In genomic region chr11:6538456-6538855, GRCh38 we compare ENCODE assay signal across 17 cellular contexts. TPM values are rescaled to one million over a fixed set of nuclear protein-coding genes. Genes with fewer than 3 reads are reported as not detected.
DNase-seq lines count a peak whose midpoint lies in the region; ATAC-seq, FAIRE-seq and TF ChIP-seq lines count a peak whose summit lies in the region.
"Had no signal": no experiment of that assay in that cellular context is flagged by ENCODE, and none has a peak within 500 bp of the region (broad histone marks: within the 10 kb centered on the region; RNA-seq: fewer than 3 reads in every experiment).

No MANE protein-coding gene starts in this region.

- BruUV-seq in GM12878 (replicated peaks; lab: Mats Ljungman, UMichigan) = no TSS peak

- no peak for TF ChIP-seq EP300 in GM12878 (IDR thresholded peaks at IDR 0.05; ENCODE audit: borderline replicate concordance in 1 of 2, control insufficient read depth in 1 of 2, low read depth in 2 of 2, low read length in 2 of 2)

- no peak for FAIRE-seq in GM12878 (lab: Jason Lieb, UNC)
- FAIRE-seq: HTR-8/SVneo had no signal

- TF ChIP-seq POLR2A in GM12878 (IDR thresholded peaks at IDR 0.05; ENCODE audit: low read depth, low read length) = no peak

- no peak overlapping the region for H3K23ac ChIP-seq in mesendoderm (ENCODE audit: low read length)

- POLR2A ChIA-PET in GM12878 (lab: Charles Lee) = no interaction called here

- no peak overlapping the region for H4K5ac ChIP-seq in mesendoderm (ENCODE audit: low read length)

- H3K9ac ChIP-seq in DND-41 (ENCODE audit: low read depth, low read length) (no peak overlapping the region), GM12878 (ENCODE audit: control insufficient read depth, insufficient read depth, low read length) (no peak overlapping the region), mesendoderm (ENCODE audit: low read length) (no peak overlapping the region)

- no peaks in the 10 kb centered on the region for H3K79me1 ChIP-seq in mesendoderm (ENCODE audit: low read length)

- H4K20me1 ChIP-seq in DND-41 (ENCODE audit: insufficient read depth, low read length) = no peaks in the 10 kb centered on the region
- no peaks in the 10 kb centered on the region for H4K20me1 ChIP-seq in GM12878 (ENCODE audit: control insufficient read depth, insufficient read depth)

- no peak for DNase-seq in DND-41
- DNase-seq in H7 = peak; percentile 52
- DNase-seq in GM12878 (ENCODE audit: low read depth, low spot score) = no peak
- DNase-seq in mesendoderm = peak; percentile 22
- no peak for DNase-seq in activated naive CD4-positive, alpha-beta T cell treated with anti-CD3 and anti-CD28 coated beads, Interleukin-2, amount 50 U/mL, for 72 hours (ENCODE audit: low spot score in 2 of 2)
- DNase-seq in NCI-H510A treated with DMSO at 0.1 percent for 48 hours (lab: John Stamatoyannopoulos, UW) = no peak
- no peak for DNase-seq in KG1 (lab: John Stamatoyannopoulos, UW)
- DNase-seq: CD4-positive, alpha-beta T cell; DMS53; KBM-7; NCI-H1436; NCI-H2029; NCI-H2171; SIG-M5 had no signal

- H3K27ac Mint-ChIP-seq in activated naive CD4-positive, alpha-beta T cell treated with anti-CD3 and anti-CD28 coated beads, Interleukin-2, amount 50 U/mL, for 72 hours = no peak overlapping the region
- H3K27ac Mint-ChIP-seq: B cell; CD4-positive, alpha-beta T cell had no signal

- no peak overlapping the region for H3K18ac ChIP-seq in mesendoderm (ENCODE audit: low read length)

- TF ChIP-seq CTCF in DND-41 (IDR thresholded peaks at IDR 0.05; ENCODE audit: borderline replicate concordance, extremely low read depth, low read length, poor library complexity, severe bottlenecking) (no peak), GM12878 (IDR thresholded peaks at IDR 0.05 in 2 of 3, conservative IDR thresholded peaks at IDR 0.05 in 1 of 3; ENCODE audit: control insufficient read depth in 2 of 3, extremely low read depth in 1 of 3, insufficient read depth in 1 of 3, low read depth in 3 of 3, low read length in 3 of 3) (no peak)

- H3K79me2 ChIP-seq in DND-41 (ENCODE audit: insufficient read depth, low read length) (no peaks in the 10 kb centered on the region), GM12878 (ENCODE audit: control insufficient read depth, insufficient read depth, low read length) (no peaks in the 10 kb centered on the region), mesendoderm (ENCODE audit: control insufficient read depth, insufficient read depth, low read length) (no peaks in the 10 kb centered on the region)

- no peaks in the 10 kb centered on the region for H3K27me3 ChIP-seq in DND-41 (ENCODE audit: insufficient read depth, low read length, poor library complexity)
- H3K27me3 ChIP-seq in H7 (ENCODE audit: control insufficient read depth, insufficient read depth, low read length) = no peaks in the 10 kb centered on the region
- H3K27me3 ChIP-seq in GM12878 (replicated peaks in 1 of 2; ENCODE audit: control insufficient read depth in 2 of 2, insufficient read depth in 2 of 2, low read length in 1 of 2) = no peaks in the 10 kb centered on the region
- no peaks in the 10 kb centered on the region for H3K27me3 ChIP-seq in mesendoderm (ENCODE audit: insufficient read depth, low read length, poor library complexity)

- SMC1A ChIA-PET in GM12878 (lab: Charles Lee; ENCODE audit: uncharacterized antibody, unreplicated experiment) = no interaction called here

- no peak overlapping the region for H4K8ac ChIP-seq in mesendoderm (ENCODE audit: low read depth, low read length)

- H3K4me1 ChIP-seq in DND-41 (ENCODE audit: insufficient read depth, low read length) = no peaks in the 10 kb centered on the region
- no peaks in the 10 kb centered on the region for H3K4me1 ChIP-seq in GM12878 (ENCODE audit: control insufficient read depth, insufficient read depth, low read length)
- H3K4me1 ChIP-seq in mesendoderm (ENCODE audit: control insufficient read depth, low read depth, low read length) = no peaks in the 10 kb centered on the region

- no peak for TF ChIP-seq RAD21 in GM12878 (IDR thresholded peaks at IDR 0.05; ENCODE audit: insufficient read depth, low read depth, low read length)

- no peak overlapping the region for H2AFZ ChIP-seq in DND-41 (ENCODE audit: low read depth, low read length)
- no peak overlapping the region for H2AFZ ChIP-seq in GM12878 (ENCODE audit: control insufficient read depth, low read depth, low read length)

- H3K27ac ChIP-seq in DND-41 (ENCODE audit: low read length) (no peak overlapping the region), GM12878 (ENCODE audit: control insufficient read depth, insufficient read depth) (no peak overlapping the region), mesendoderm (ENCODE audit: low read depth, low read length) (no peak overlapping the region)
- H3K27ac ChIP-seq: HL-60 had no signal

- H2BK15ac ChIP-seq in mesendoderm (replicated peaks; ENCODE audit: low read depth) = no peak overlapping the region

- H3K36me3 Mint-ChIP-seq in activated naive CD4-positive, alpha-beta T cell treated with anti-CD3 and anti-CD28 coated beads, Interleukin-2, amount 50 U/mL, for 72 hours = no peaks in the 10 kb centered on the region

- ATAC-seq in DND-41 (ENCODE audit: insufficient read depth, low read depth) = 0 out of 3 replicates have a peak, but pooled peaks have one; percentile 35
- ATAC-seq in GM12878 = no peak
- ATAC-seq in activated naive CD4-positive, alpha-beta T cell treated with anti-CD3 and anti-CD28 coated beads, Interleukin-2, amount 50 U/mL, for 72 hours = no peak

- in situ Hi-C loops in GM12878 (cut with MboI) = no loop called here

- H3K36me3 ChIP-seq in DND-41 (ENCODE audit: insufficient read depth, low read length) = no peaks in the 10 kb centered on the region; the same call in 1 of the 2 replicates
- no peaks in the 10 kb centered on the region; the same call in 1 of the 2 replicates for H3K36me3 ChIP-seq in H7 (replicated peaks; ENCODE audit: control insufficient read depth, insufficient read depth, low read length)
- H3K36me3 ChIP-seq in GM12878 (ENCODE audit: control insufficient read depth in 2 of 2, insufficient read depth in 2 of 2, low read length in 1 of 2) = no peaks in the 10 kb centered on the region
- H3K36me3 ChIP-seq in mesendoderm (ENCODE audit: control insufficient read depth, insufficient read depth, low read length) = no peaks in the 10 kb centered on the region

- H2BK120ac ChIP-seq in mesendoderm (ENCODE audit: low read depth, low read length) = no peak overlapping the region

- H3K56ac ChIP-seq in mesendoderm (ENCODE audit: low read length) = no peak overlapping the region

- CTCF ChIA-PET in GM12878 (lab: Yijun Ruan, JAX) = interaction anchor here (0.9 kb wide), 1 partner anchor 208 kb away, joined by 4 read pairs; no protein-coding TSS in a partner anchor

- no peaks in the 10 kb centered on the region for H3K9me3 Mint-ChIP-seq in activated naive CD4-positive, alpha-beta T cell treated with anti-CD3 and anti-CD28 coated beads, Interleukin-2, amount 50 U/mL, for 72 hours
- H3K9me3 Mint-ChIP-seq: CD4-positive, alpha-beta T cell had no signal

- H2BK5ac ChIP-seq in mesendoderm (ENCODE audit: low read length) = no peak overlapping the region

- WGBS in GM12878 (ENCODE audit: insufficient coverage, insufficient replicate concordance, low lambda C conversion rate, missing lambda C conversion rate) = 98% methylated on average over 8 of the region's 8 CpGs
- no CpG with 5 or more reads among the region's 8 CpGs for WGBS in mesendoderm (ENCODE audit: extremely low coverage, insufficient coverage, low lambda C conversion rate)

- no peak overlapping the region for H3K4me2 ChIP-seq in DND-41 (ENCODE audit: insufficient read depth, low read length)
- H3K4me2 ChIP-seq in GM12878 (ENCODE audit: control insufficient read depth, insufficient read depth) = no peak overlapping the region
- H3K4me2 ChIP-seq in mesendoderm (ENCODE audit: low read length) = no peak overlapping the region

- H2AK5ac ChIP-seq in mesendoderm (ENCODE audit: low read length) = no peak overlapping the region

- H3K9me3 ChIP-seq in DND-41 (ENCODE audit: insufficient read depth, low read length, severe bottlenecking) = no peaks in the 10 kb centered on the region
- H3K9me3 ChIP-seq in GM12878 (replicated peaks; ENCODE audit: control insufficient read depth, insufficient read depth, low read length) = no peaks in the 10 kb centered on the region

- H3K4me3 ChIP-seq in DND-41 (ENCODE audit: low read depth in 1 of 2, low read length in 2 of 2) = no peak overlapping the region
- no peak overlapping the region for H3K4me3 ChIP-seq in H7 (ENCODE audit: insufficient read depth, low read depth, low read length)
- H3K4me3 ChIP-seq in GM12878 = no peak overlapping the region
- no peak overlapping the region for H3K4me3 ChIP-seq in mesendoderm (ENCODE audit: low read length)

- intact Hi-C loops in GM12878 (cut with micrococcal nuclease; ENCODE audit: unreplicated experiment) = no loop called here

- RAD21 ChIA-PET in GM12878 (lab: Charles Lee; ENCODE audit: unreplicated experiment) = no interaction called here

- no peak overlapping the region for H3K4ac ChIP-seq in mesendoderm (ENCODE audit: low read depth, low read length)

RNA-seq across cellular contexts. Expression of gene DNHD1, which starts 41.4 kb away (rescaled TPM):
- 5.9 and 11.2 TPM in 2 replicates for total RNA-seq in H7 (2014; rRNA removed; shearing (Covaris generic))
- 157 and 165 TPM in 2 replicates for total RNA-seq in GM12878 (2013; cell fraction: nucleolus; rRNA removed)
- total RNA-seq in GM12878 (2014; rRNA removed) (10.1 and 11.7 TPM in 2 replicates), GM12878 (2014; rRNA removed; fragmentation: Illumina TruSeq; extraction: Trizol) (6.7 and 7.8 TPM in 2 replicates), GM12878 (2021) (12.3 and 14.0 TPM in 2 replicates)
- 12.7 TPM for polyA plus RNA-seq in GM12878 (2011; ENCODE audit: low read depth)
- polyA plus RNA-seq in GM12878 (2011; rRNA removed) (9.4 and 13.6 TPM in 2 replicates), GM12878 (2014; fragmentation: Illumina TruSeq; extraction: Trizol) (7.6 and 10.6 TPM in 2 replicates), GM12878 (2014; fragmentation: Nextera tagmentation; extraction: Ambion mirVana) (1 to 10 TPM in 1 of 2 experiments, under 1 TPM in 1; 0.99 to 1.1 TPM), GM12878 (2014; rRNA removed) (16.5 and 16.9 TPM in 2 replicates), GM12878 (2016; fragmentation: Nextera tagmentation; extraction: Ambion mirVana) (1 to 10 TPM; 4.0 to 6.1 TPM)
- polyA plus RNA-seq in GM12878 (2011; cell fraction: cytosol; rRNA removed) = 10.3 and 12.6 TPM in 2 replicates
- polyA plus RNA-seq in GM12878 (2011; cell fraction: nucleus; rRNA removed) = 146 and 224 TPM in 2 replicates
- 19.4 TPM in 2 replicates for polyA plus RNA-seq in GM12878 (2012)
- 33.1 and 43.5 TPM in 2 replicates for polyA minus RNA-seq in GM12878 (2011; rRNA and poly(A)+ RNA removed)
- 4.6 and 4.7 TPM in 2 replicates for polyA minus RNA-seq in GM12878 (2011; cell fraction: cytosol; rRNA and poly(A)+ RNA removed)
- 40.4 and 49.0 TPM in 2 replicates for polyA minus RNA-seq in GM12878 (2011; cell fraction: nucleus; rRNA and poly(A)+ RNA removed)
- 1.1 TPM for polyA plus RNA-seq in mesendoderm (2013, experiment 1 of 2)
- 0.97 TPM for polyA plus RNA-seq in mesendoderm (2013, experiment 2 of 2)
- 10 to 100 TPM; 22.4 to 38.5 TPM for total RNA-seq in activated naive CD4-positive, alpha-beta T cell treated with anti-CD3 and anti-CD28 coated beads, Interleukin-2, amount 50 U/mL, for 72 hours

RNA-seq across cellular contexts. Expression of gene TIMM10B, which starts 57.2 kb away (rescaled TPM):
- 23.1 and 24.9 TPM in 2 replicates for total RNA-seq in H7 (2014; rRNA removed; shearing (Covaris generic))
- total RNA-seq in GM12878 (2013; cell fraction: nucleolus; rRNA removed) = 209 and 215 TPM in 2 replicates
- total RNA-seq in GM12878 (2014; rRNA removed) (40.5 and 41.4 TPM in 2 replicates), GM12878 (2014; rRNA removed; fragmentation: Illumina TruSeq; extraction: Trizol) (28.8 and 30.3 TPM in 2 replicates), GM12878 (2021) (39.2 and 42.1 TPM in 2 replicates)
- polyA plus RNA-seq in GM12878 (2011; ENCODE audit: low read depth) = 25.9 TPM
- polyA plus RNA-seq in GM12878 (2011; rRNA removed) (58.6 and 64.3 TPM in 2 replicates), GM12878 (2014; fragmentation: Illumina TruSeq; extraction: Trizol) (32.9 and 36.1 TPM in 2 replicates), GM12878 (2014; fragmentation: Nextera tagmentation; extraction: Ambion mirVana) (100 to 1,000 TPM in 1 of 2 experiments, 10 to 100 TPM in 1; 93.3 to 126 TPM), GM12878 (2014; rRNA removed) (33.5 and 47.8 TPM in 2 replicates), GM12878 (2016; fragmentation: Nextera tagmentation; extraction: Ambion mirVana) (10 to 100 TPM; 58.4 to 61.6 TPM)
- 66.0 and 70.2 TPM in 2 replicates for polyA plus RNA-seq in GM12878 (2011; cell fraction: cytosol; rRNA removed)
- polyA plus RNA-seq in GM12878 (2011; cell fraction: nucleus; rRNA removed) = 65.6 and 86.1 TPM in 2 replicates
- polyA plus RNA-seq in GM12878 (2012) = 29.4 and 30.0 TPM in 2 replicates
- polyA minus RNA-seq in GM12878 (2011; rRNA and poly(A)+ RNA removed) = 44.2 and 73.7 TPM in 2 replicates
- 15.5 and 24.5 TPM in 2 replicates for polyA minus RNA-seq in GM12878 (2011; cell fraction: cytosol; rRNA and poly(A)+ RNA removed)
- 77.0 and 98.9 TPM in 2 replicates for polyA minus RNA-seq in GM12878 (2011; cell fraction: nucleus; rRNA and poly(A)+ RNA removed)
- polyA plus RNA-seq in mesendoderm (2013, experiment 1 of 2) = 42.1 TPM
- 40.0 TPM for polyA plus RNA-seq in mesendoderm (2013, experiment 2 of 2)
- total RNA-seq in activated naive CD4-positive, alpha-beta T cell treated with anti-CD3 and anti-CD28 coated beads, Interleukin-2, amount 50 U/mL, for 72 hours = 10 to 100 TPM; 36.9 to 38.3 TPM

RNA-seq across cellular contexts. Expression of gene ARFIP2, which starts 57.3 kb away (rescaled TPM):
- 56.0 and 57.1 TPM in 2 replicates for total RNA-seq in H7 (2014; rRNA removed; shearing (Covaris generic))
- 53.4 and 65.2 TPM in 2 replicates for total RNA-seq in GM12878 (2013; cell fraction: nucleolus; rRNA removed)
- total RNA-seq in GM12878 (2014; rRNA removed) = 47.7 and 49.5 TPM in 2 replicates
- 35.6 TPM in 2 replicates for total RNA-seq in GM12878 (2014; rRNA removed; fragmentation: Illumina TruSeq; extraction: Trizol)
- 44.2 and 48.4 TPM in 2 replicates for total RNA-seq in GM12878 (2021)
- polyA plus RNA-seq in GM12878 (2011; ENCODE audit: low read depth) = 36.2 TPM
- polyA plus RNA-seq in GM12878 (2011; rRNA removed) = 35.9 and 44.7 TPM in 2 replicates
- 40.0 and 50.8 TPM in 2 replicates for polyA plus RNA-seq in GM12878 (2011; cell fraction: cytosol; rRNA removed)
- 130 and 160 TPM in 2 replicates for polyA plus RNA-seq in GM12878 (2011; cell fraction: nucleus; rRNA removed)
- 43.4 and 52.7 TPM in 2 replicates for polyA plus RNA-seq in GM12878 (2012)
- 41.4 and 52.8 TPM in 2 replicates for polyA plus RNA-seq in GM12878 (2014; fragmentation: Illumina TruSeq; extraction: Trizol)
- polyA plus RNA-seq in GM12878 (2014; fragmentation: Nextera tagmentation; extraction: Ambion mirVana) = 10 to 100 TPM; 11.7 to 18.9 TPM
- polyA plus RNA-seq in GM12878 (2014; rRNA removed) = 59.8 and 65.5 TPM in 2 replicates
- polyA plus RNA-seq in GM12878 (2016; fragmentation: Nextera tagmentation; extraction: Ambion mirVana) = 10 to 100 TPM; 49.5 to 53.1 TPM
- polyA minus RNA-seq in GM12878 (2011; rRNA and poly(A)+ RNA removed) = 33.1 and 33.8 TPM in 2 replicates
- 8.4 and 9.6 TPM in 2 replicates for polyA minus RNA-seq in GM12878 (2011; cell fraction: cytosol; rRNA and poly(A)+ RNA removed)
- polyA minus RNA-seq in GM12878 (2011; cell fraction: nucleus; rRNA and poly(A)+ RNA removed) = 49.7 and 60.0 TPM in 2 replicates
- 36.1 TPM for polyA plus RNA-seq in mesendoderm (2013, experiment 1 of 2)
- polyA plus RNA-seq in mesendoderm (2013, experiment 2 of 2) = 36.6 TPM
- 10 to 100 TPM; 47.1 to 59.9 TPM for total RNA-seq in activated naive CD4-positive, alpha-beta T cell treated with anti-CD3 and anti-CD28 coated beads, Interleukin-2, amount 50 U/mL, for 72 hours

Comparison
In these comparisons a context has a peak if more than half of its experiments do, and no peak if none do; other contexts are left out.
1. DNase-seq: peak in H7 (single experiment) and mesendoderm (single experiment); none in DND-41 (single experiment), GM12878 (single experiment), activated naive CD4-positive, alpha-beta T cell treated with anti-CD3 and anti-CD28 coated beads, Interleukin-2, amount 50 U/mL, for 72 hours (0 of 2), NCI-H510A treated with DMSO at 0.1 percent for 48 hours (single experiment) and KG1 (single experiment).